9 cellular contexts compared by ENCODE assay signal in the genomic region with DNA sequence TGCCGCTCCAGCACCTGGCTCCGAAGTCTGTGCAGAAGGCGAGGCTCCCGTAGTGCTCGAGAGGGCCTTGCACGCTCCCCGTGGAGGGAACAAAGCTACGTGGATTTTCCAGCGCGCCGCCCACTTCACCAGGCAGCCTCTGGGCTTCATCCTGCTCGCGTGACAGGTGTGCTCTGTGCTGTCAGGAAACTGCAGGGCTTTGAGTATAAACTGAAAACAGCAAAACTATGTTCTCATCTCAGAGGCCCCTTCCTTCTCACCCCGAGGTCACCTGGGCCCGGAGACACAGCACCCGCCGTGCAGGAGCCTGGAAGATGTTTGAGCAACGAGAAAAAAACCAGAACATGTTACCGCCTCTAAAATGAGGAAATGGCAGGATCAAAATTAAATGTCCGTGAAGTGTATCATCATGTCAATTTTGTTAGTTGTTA. TPM values are rescaled to one million over a fixed set of nuclear protein-coding genes. Genes with fewer than 3 reads are reported as not detected.
DNase-seq lines count a peak whose midpoint lies in the region; ATAC-seq, FAIRE-seq and TF ChIP-seq lines count a peak whose summit lies in the region.
"Had no signal": no experiment of that assay in that cellular context is flagged by ENCODE, and none has a peak within 500 bp of the region (broad histone marks: within the 10 kb centered on the region; RNA-seq: fewer than 3 reads in every experiment).

No MANE protein-coding gene starts in this region.

- H3K9ac ChIP-seq in ES-I3 (ENCODE audit: low read depth, low read length): 0 out of 2 replicates have a peak overlapping the region, but pooled peaks have one; percentile 70

- peaks cover 0 to 10% (median 0%) of the 10 kb centered on the region in 6 donors for H3K9me3 Mint-ChIP-seq in immature natural killer cell

- DNase-seq in immature natural killer cell (no peak), RCC 7860 (ENCODE audit: low spot score) (no peak), NCI-H128 (lab: John Stamatoyannopoulos, UW; ENCODE audit: unreplicated experiment) (no peak), NCI-H1694 treated with DMSO at 0.1 percent for 48 hours (lab: John Stamatoyannopoulos, UW) (no peak)
- DNase-seq: OCI-M1 had no signal

- no peaks in the 10 kb centered on the region for H3K36me3 ChIP-seq in ES-I3 (ENCODE audit: insufficient read depth, low read length)

- no peak for TF ChIP-seq CTCF in 22Rv1 (IDR thresholded peaks at IDR 0.05)
- no peak for TF ChIP-seq CTCF in WI38 (IDR thresholded peaks at IDR 0.05; ENCODE audit: low read depth, low read length)

- peak overlapping the region; percentile 63 to 76 (median 70) for H3K4me3 Mint-ChIP-seq in immature natural killer cell

- H3K36me3 Mint-ChIP-seq in immature natural killer cell: peaks cover 4 to 12% (median 9%) of the 10 kb centered on the region in 3 donors

- peaks cover 25 to 26% of the 10 kb centered on the region in 2 donors for H3K4me1 Mint-ChIP-seq in immature natural killer cell

- FAIRE-seq in RCC 7860 (lab: Jason Lieb, UNC): no peak

- peak overlapping the region in 5 of 6 donors; percentile 11 to 46 (median 29) for H3K27ac Mint-ChIP-seq in immature natural killer cell

- no peak for ATAC-seq in GM21529 (IDR thresholded peaks at IDR 0.05; ENCODE audit: unreplicated experiment)

- H3K4me3 ChIP-seq in WI38 (ENCODE audit: low read depth, low read length): peak overlapping the region; percentile 68

- H3K27ac ChIP-seq in 22Rv1: peak overlapping the region; percentile 91

- H3K9me3 ChIP-seq in ES-I3 (ENCODE audit: control insufficient read depth, insufficient read depth, low read length): no peaks in the 10 kb centered on the region

- H3K27me3 Mint-ChIP-seq in immature natural killer cell (ENCODE audit: low read depth in 3 of 3): peaks cover 2 to 4% (median 3%) of the 10 kb centered on the region in 3 donors

- H3K4me1 ChIP-seq in ES-I3 (ENCODE audit: insufficient read depth, low read length): peaks cover 5% of the 10 kb centered on the region; the same call in 1 of the 2 replicates

RNA-seq across cellular contexts. Expression of gene GPR146, which starts 17.6 kb away (rescaled TPM):
- polyA plus RNA-seq in immature natural killer cell: 1 to 10 TPM in 2 of 3 donors, not detected in 1; 1.1 to 1.9 TPM

RNA-seq across cellular contexts. Expression of gene CYP2W1, which starts 43.8 kb away (rescaled TPM):
- not detected for polyA plus RNA-seq in immature natural killer cell

RNA-seq across cellular contexts. Expression of gene COX19, which starts 51.4 kb away (rescaled TPM):
- polyA plus RNA-seq in immature natural killer cell: 10 to 100 TPM; 12.7 to 24.0 (median 18.1) TPM
